9 cellular contexts compared by ENCODE assay signal in the genomic region with DNA sequence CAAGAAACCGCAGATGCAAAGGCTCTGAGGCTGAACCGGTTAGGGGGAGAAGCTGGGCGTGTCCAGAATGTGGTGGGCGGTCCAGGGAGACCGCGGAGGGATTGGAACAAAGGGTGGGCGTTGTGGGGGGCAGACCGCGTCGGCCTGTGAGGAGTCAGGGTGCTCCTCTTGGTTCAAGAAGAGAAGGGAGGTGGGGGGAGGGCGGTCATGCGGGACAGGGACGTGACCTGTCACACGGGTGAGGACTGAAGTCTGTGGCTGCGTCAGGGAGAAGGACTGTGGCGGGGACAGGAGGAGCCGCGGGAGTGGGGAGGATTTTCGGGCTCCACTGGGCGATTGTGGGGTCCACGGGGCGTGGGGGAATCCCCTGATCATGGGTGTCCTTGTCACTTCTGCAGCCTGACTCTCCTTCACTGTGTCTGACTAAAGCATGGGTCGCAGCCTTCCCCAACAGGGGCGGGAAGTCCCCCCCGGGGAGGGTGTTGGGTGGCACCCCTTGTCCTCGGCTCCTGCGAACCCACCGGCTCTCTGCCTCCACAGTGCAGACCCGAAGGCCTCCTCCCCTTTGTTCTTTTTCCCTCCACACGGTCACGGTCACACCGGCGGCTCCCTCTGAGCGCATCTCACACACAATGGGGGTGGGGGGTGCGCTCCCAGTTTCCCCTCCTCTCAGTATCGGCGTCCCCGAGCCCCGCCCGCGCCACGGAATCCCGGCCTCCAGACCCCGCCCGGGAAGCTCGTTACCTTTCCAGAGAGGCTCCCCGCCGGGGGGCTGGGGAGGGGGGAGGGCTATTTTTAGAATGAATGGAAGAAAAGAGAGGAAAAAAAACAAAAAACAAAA. TPM values are rescaled to one million over a fixed set of nuclear protein-coding genes. Genes with fewer than 3 reads are reported as not detected.
A peak's percentile ranks its signal among the peaks of the same experiment; 100 is the strongest.
DNase-seq lines count a peak whose midpoint lies in the region; ATAC-seq, FAIRE-seq and TF ChIP-seq lines count a peak whose summit lies in the region.
"Had no signal": no experiment of that assay in that cellular context is flagged by ENCODE, and none has a peak within 500 bp of the region (broad histone marks: within the 10 kb centered on the region; RNA-seq: fewer than 3 reads in every experiment).

No MANE protein-coding gene starts in this region.

- H2AFZ ChIP-seq in keratinocyte (ENCODE audit: control insufficient read depth, low read length) = no peak overlapping the region

- H3K9me1 ChIP-seq in keratinocyte (ENCODE audit: control insufficient read depth, extremely low read depth, insufficient read depth, low read length) = no peaks in the 10 kb centered on the region

- no peaks in the 10 kb centered on the region for H3K79me2 ChIP-seq in keratinocyte (ENCODE audit: control insufficient read depth, insufficient read depth, low read length)

- TF ChIP-seq CTCF in keratinocyte (optimal IDR thresholded peaks at IDR 0.05 in 1 of 3, IDR thresholded peaks at IDR 0.05 in 1 of 3, conservative IDR thresholded peaks at IDR 0.05 in 1 of 3; ENCODE audit: extremely low read depth in 1 of 3, insufficient read depth in 2 of 3, low read length in 3 of 3) = no peak

- no peaks in the 10 kb centered on the region for H3K9me3 Mint-ChIP-seq in activated T-cell treated with anti-CD3 and anti-CD28 coated beads, Interleukin-2, amount 50 U/mL, for 4 hours

- H3K27me3 ChIP-seq in HUES6 (ENCODE audit: control insufficient read depth, insufficient read depth, low read length) (peaks cover 58% of the 10 kb centered on the region), keratinocyte (ENCODE audit: control insufficient read depth, extremely low read depth, insufficient read depth, low read length) (peaks cover 56% of the 10 kb centered on the region)

- peak overlapping the region; percentile 69 for H3K4me3 Mint-ChIP-seq in activated T-cell treated with anti-CD3 and anti-CD28 coated beads, Interleukin-2, amount 50 U/mL, for 4 hours

- DNase-seq in CD1c-positive myeloid dendritic cell (ENCODE audit: extremely low spot score) = peak; percentile 41
- peak; percentile 30 for DNase-seq in activated T-cell treated with anti-CD3 and anti-CD28 coated beads, Interleukin-2, amount 50 U/mL, for 4 hours
- DNase-seq in keratinocyte (ENCODE audit: low read depth, low spot score) = no peak
- no peak for DNase-seq in head of caudate nucleus
- DNase-seq in sciatic nerve (ENCODE audit: low spot score) = no peak

- FAIRE-seq in keratinocyte (lab: Jason Lieb, UNC) = no peak

- H3K27me3 Mint-ChIP-seq in activated T-cell treated with anti-CD3 and anti-CD28 coated beads, Interleukin-2, amount 50 U/mL, for 4 hours (ENCODE audit: low read depth) = peaks cover 54% of the 10 kb centered on the region

- dilution Hi-C loops in keratinocyte (cut with MboI; ENCODE audit: extremely low pct_ligation_motif_present, low sequenced_read_pairs) = no loop called here

- H3K36me3 ChIP-seq in HUES6 (ENCODE audit: control insufficient read depth, insufficient read depth, low read length) = no peaks in the 10 kb centered on the region
- no peaks in the 10 kb centered on the region for H3K36me3 ChIP-seq in keratinocyte (ENCODE audit: control insufficient read depth in 2 of 2, extremely low read depth in 1 of 2, insufficient read depth in 2 of 2, low read length in 2 of 2)
- H3K36me3 ChIP-seq: ovary had no signal

- no peaks in the 10 kb centered on the region for H3K9me3 ChIP-seq in HUES6 (ENCODE audit: control insufficient read depth, insufficient read depth, low read depth, low read length)
- H3K9me3 ChIP-seq in keratinocyte (ENCODE audit: control insufficient read depth, low read depth, low read length) = no peaks in the 10 kb centered on the region
- H3K9me3 ChIP-seq: ovary had no signal

- H3K9ac ChIP-seq in HUES6 (ENCODE audit: low read length) = peak overlapping the region; percentile 60
- no peak overlapping the region for H3K9ac ChIP-seq in keratinocyte (ENCODE audit: control insufficient read depth, extremely low read depth, insufficient read depth, low read length)

- intact Hi-C loops in head of caudate nucleus (cut with DNase I) (no loop called here), sciatic nerve (cut with DNase I) (no loop called here)

- H3K4me3 ChIP-seq in HUES6 (ENCODE audit: low read depth, low read length) (peak overlapping the region; percentile 69), keratinocyte (ENCODE audit: control insufficient read depth in 2 of 3, extremely low read depth in 1 of 3, insufficient read depth in 2 of 3, low read depth in 1 of 3, low read length in 3 of 3) (no peak overlapping the region)
- H3K4me3 ChIP-seq: ovary had no signal

- H3K27ac ChIP-seq in HUES6 (ENCODE audit: low read depth, low read length) = no peak overlapping the region; the same call in 1 of the 2 replicates
- H3K27ac ChIP-seq in keratinocyte (ENCODE audit: control insufficient read depth, insufficient read depth, low read length) = no peak overlapping the region
- H3K27ac ChIP-seq: ovary had no signal

- peaks cover 42% of the 10 kb centered on the region for H3K4me1 Mint-ChIP-seq in activated T-cell treated with anti-CD3 and anti-CD28 coated beads, Interleukin-2, amount 50 U/mL, for 4 hours (ENCODE audit: low read depth)

- H3K4me1 ChIP-seq in HUES6 (ENCODE audit: control insufficient read depth, insufficient read depth, low read length) (peaks cover 41% of the 10 kb centered on the region), keratinocyte (ENCODE audit: control insufficient read depth, extremely low read depth, insufficient read depth, low read length) (peaks cover 21% of the 10 kb centered on the region)

- H3K36me3 Mint-ChIP-seq in activated T-cell treated with anti-CD3 and anti-CD28 coated beads, Interleukin-2, amount 50 U/mL, for 4 hours (ENCODE audit: insufficient read depth) = no peaks in the 10 kb centered on the region

- ATAC-seq in activated T-cell treated with anti-CD3 and anti-CD28 coated beads, Interleukin-2, amount 50 U/mL, for 4 hours = peak in 1 of 2 donors; percentile 18
- ATAC-seq in GM18873 (IDR thresholded peaks at IDR 0.05; ENCODE audit: low FRiP score, unreplicated experiment) (no peak), sciatic nerve (no peak), HG03469 (IDR thresholded peaks at IDR 0.05; ENCODE audit: unreplicated experiment) (no peak)

- no peaks in the 10 kb centered on the region for H4K20me1 ChIP-seq in keratinocyte (ENCODE audit: control insufficient read depth, extremely low read depth, insufficient read depth, low read length)

- H3K4me2 ChIP-seq in keratinocyte (ENCODE audit: control insufficient read depth, extremely low read depth, insufficient read depth, low read depth, low read length) = peak overlapping the region; percentile 16

RNA-seq across cellular contexts. Expression of a gene that starts 16.4 kb away (rescaled TPM):
- total RNA-seq in activated T-cell treated with anti-CD3 and anti-CD28 coated beads, Interleukin-2, amount 50 U/mL, for 4 hours = under 1 TPM in 2 of 3 donors, not detected in 1; 0.24 to 0.32 TPM
- not detected in 3 replicates for polyA plus RNA-seq in keratinocyte
- polyA plus RNA-seq in keratinocyte (2011; ENCODE audit: low read depth) = not detected
- polyA plus RNA-seq in keratinocyte (2011; cell fraction: cytosol; rRNA removed) = not detected in 2 replicates
- not detected in 2 replicates for polyA plus RNA-seq in keratinocyte (2011; cell fraction: nucleus; rRNA removed)
- polyA plus RNA-seq in keratinocyte (2012; ENCODE audit: low replicate concordance) = 0.06 TPM in 1 of 2 replicates, not detected in the other
- not detected in 3 replicates for polyA minus RNA-seq in keratinocyte
- not detected for polyA minus RNA-seq in keratinocyte (2011; cell fraction: cytosol; rRNA and poly(A)+ RNA removed)
- not detected in 2 replicates for polyA minus RNA-seq in keratinocyte (2011; cell fraction: nucleus; rRNA and poly(A)+ RNA removed)
- total RNA-seq in sciatic nerve = 1.4 TPM

RNA-seq across cellular contexts. Expression of a gene that starts 17.7 kb away (rescaled TPM):
- total RNA-seq in activated T-cell treated with anti-CD3 and anti-CD28 coated beads, Interleukin-2, amount 50 U/mL, for 4 hours = 100 to 1,000 TPM; 228 to 261 (median 236) TPM
- polyA plus RNA-seq in keratinocyte = 56.8 to 87.0 TPM (median 58.7 TPM) in 3 replicates
- polyA plus RNA-seq in keratinocyte (2011; ENCODE audit: low read depth) = 53.5 TPM
- polyA plus RNA-seq in keratinocyte (2011; cell fraction: cytosol; rRNA removed) = 34.7 and 119 TPM in 2 replicates
- 49.3 and 68.1 TPM in 2 replicates for polyA plus RNA-seq in keratinocyte (2011; cell fraction: nucleus; rRNA removed)
- polyA plus RNA-seq in keratinocyte (2012; ENCODE audit: low replicate concordance) = 59.4 and 143 TPM in 2 replicates
- polyA minus RNA-seq in keratinocyte = 6.0 to 9.8 TPM (median 6.4 TPM) in 3 replicates
- polyA minus RNA-seq in keratinocyte (2011; cell fraction: cytosol; rRNA and poly(A)+ RNA removed) = 33.4 TPM
- polyA minus RNA-seq in keratinocyte (2011; cell fraction: nucleus; rRNA and poly(A)+ RNA removed) = 10.2 and 12.6 TPM in 2 replicates
- total RNA-seq in sciatic nerve = 55.1 TPM

RNA-seq across cellular contexts. Expression of a gene that starts 57.4 kb away (rescaled TPM):
- total RNA-seq in activated T-cell treated with anti-CD3 and anti-CD28 coated beads, Interleukin-2, amount 50 U/mL, for 4 hours = 10 to 100 TPM; 19.4 to 24.4 (median 22.4) TPM
- polyA plus RNA-seq in keratinocyte = 2.4 to 3.5 TPM (median 2.5 TPM) in 3 replicates
- 5.3 TPM for polyA plus RNA-seq in keratinocyte (2011; ENCODE audit: low read depth)
- polyA plus RNA-seq in keratinocyte (2011; cell fraction: cytosol; rRNA removed) = 1.9 and 3.1 TPM in 2 replicates
- 4.0 and 4.8 TPM in 2 replicates for polyA plus RNA-seq in keratinocyte (2011; cell fraction: nucleus; rRNA removed)
- 2.9 and 3.8 TPM in 2 replicates for polyA plus RNA-seq in keratinocyte (2012; ENCODE audit: low replicate concordance)
- 1.0 to 1.6 TPM (median 1.3 TPM) in 3 replicates for polyA minus RNA-seq in keratinocyte
- 4.4 TPM for polyA minus RNA-seq in keratinocyte (2011; cell fraction: cytosol; rRNA and poly(A)+ RNA removed)
- polyA minus RNA-seq in keratinocyte (2011; cell fraction: nucleus; rRNA and poly(A)+ RNA removed) = 2.8 and 6.6 TPM in 2 replicates
- 38.2 TPM for total RNA-seq in sciatic nerve

Comparison
In these comparisons a context has a peak if more than half of its experiments do, and no peak if none do; other contexts are left out.
1. DNase-seq: peak in CD1c-positive myeloid dendritic cell (single experiment) and activated T-cell treated with anti-CD3 and anti-CD28 coated beads, Interleukin-2, amount 50 U/mL, for 4 hours (single experiment); none in keratinocyte (single experiment), head of caudate nucleus (0 of 42) and sciatic nerve (single experiment).